In the genomic region with DNA sequence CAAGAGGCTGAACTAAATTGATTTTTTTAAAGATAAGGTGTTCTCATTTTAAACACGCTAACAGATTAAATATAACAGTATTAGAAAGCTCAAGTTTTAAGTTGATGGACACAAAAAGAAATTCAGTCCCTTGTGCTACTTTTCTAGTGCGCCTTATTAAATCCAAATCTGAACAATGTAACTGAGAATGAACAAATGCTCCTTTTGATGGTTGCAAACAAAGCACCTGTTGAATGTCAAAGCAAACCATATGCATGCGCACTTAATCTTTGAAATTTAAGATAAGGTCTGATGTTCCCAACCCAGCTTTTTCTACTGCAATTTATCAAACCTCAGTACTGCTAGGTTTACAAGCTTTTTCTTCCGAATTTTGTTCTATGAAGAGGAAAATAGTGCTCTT, we compare ENCODE assay signal across 35 cellular contexts.
"Had no signal": no experiment of that assay in that cellular context is flagged by ENCODE, and none has a peak within 500 bp of the region (broad histone marks: within the 10 kb centered on the region; RNA-seq: fewer than 3 reads in every experiment).

No MANE protein-coding gene starts in this region.

- DNase-seq: Karpas-422, Kasumi-1, MG63, MM.1S, MV-4-11, NCI-H1048, NCI-H1092, NCI-H1092 treated with DMSO at 0.1 percent for 48 hours, NCI-H1105, NCI-H1105 treated with DMSO at 0.1 percent for 48 hours, NCI-H1417, NCI-H1417 treated with DMSO at 0.1 percent for 48 hours, NCI-H1436, NCI-H1436 treated with DMSO at 0.1 percent for 48 hours, NCI-H146, NCI-H1694, NCI-H1694 treated with DMSO at 0.1 percent for 48 hours, NCI-H187, NCI-H187 treated with DMSO at 0.1 percent for 48 hours, NCI-H1930, NCI-H2029, NCI-H2029 treated with DMSO at 0.1 percent for 48 hours, NCI-H2081, NCI-H2081 treated with DMSO at 0.1 percent for 48 hours, NCI-H2107, NCI-H2171, NCI-H2171 treated with DMSO at 0.1 percent for 48 hours, NCI-H2227 treated with DMSO at 0.1 percent for 48 hours, NCI-H226, NCI-H345, NCI-H446, NCI-H446 treated with DMSO at 0.1 percent for 48 hours, NCI-H510A, NCI-H510A treated with DMSO at 0.1 percent for 48 hours, NCI-H524 had no signal

- H3K4me3 ChIP-seq: MG63 had no signal

- H3K9me3 ChIP-seq: MG63 had no signal

- H3K36me3 ChIP-seq: MG63 had no signal
